Comparison of ENCODE assay signal across 8 cellular contexts in the genomic region with DNA sequence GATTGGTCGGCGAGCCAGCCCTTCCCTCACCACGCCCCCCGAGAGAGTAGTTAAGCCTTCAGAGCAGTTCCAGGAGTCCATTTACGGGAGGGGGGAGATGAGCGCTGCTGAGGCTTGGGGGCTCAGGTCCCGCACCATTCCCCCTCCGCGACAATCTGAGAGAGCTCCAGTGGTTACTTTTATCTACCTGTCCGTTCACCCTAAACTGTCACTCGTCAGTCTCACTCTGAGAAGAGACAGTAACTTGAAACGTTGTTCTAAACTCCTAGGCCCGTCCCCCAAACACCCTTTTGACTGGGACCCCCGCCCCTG. TPM values are rescaled to one million over a fixed set of nuclear protein-coding genes. Genes with fewer than 3 reads are reported as not detected.
A peak's percentile ranks its signal among the peaks of the same experiment; 100 is the strongest.
DNase-seq lines count a peak whose midpoint lies in the region; ATAC-seq, FAIRE-seq and TF ChIP-seq lines count a peak whose summit lies in the region.

No MANE protein-coding gene starts in this region.

- peak overlapping the region; percentile 98 to 100 (median 100) for H3K4me2 ChIP-seq in BLaER1 treated with 17β-estradiol and CSF1 and Interleukin-3, amounts not matched to agents 10 nM and 100 nM

- H3K9me3 ChIP-seq in BLaER1 treated with 17β-estradiol and CSF1 and Interleukin-3, amounts not matched to agents 10 nM and 100 nM (replicated peaks in 1 of 11), result no peaks in the 10 kb centered on the region
- H3K9me3 ChIP-seq in liver (ENCODE audit: control insufficient read depth in 4 of 4, low read length in 3 of 4) (no peaks in the 10 kb centered on the region), tibial artery (no peaks in the 10 kb centered on the region)

- no peak for TF ChIP-seq CTCF in bronchial epithelial cell (IDR thresholded peaks at IDR 0.05; ENCODE audit: insufficient read depth, low read length, severe bottlenecking)
- no peak for TF ChIP-seq CTCF in liver (IDR thresholded peaks at IDR 0.05; ENCODE audit: low read depth, low read length, missing input control)
- TF ChIP-seq CTCF in tibial artery (IDR thresholded peaks at IDR 0.05), result no peak

- H3K27me3 ChIP-seq in BLaER1 treated with 17β-estradiol and CSF1 and Interleukin-3, amounts not matched to agents 10 nM and 100 nM, result peaks cover 42 to 53% (median 45%) of the 10 kb centered on the region in 11 experiments
- no peaks in the 10 kb centered on the region for H3K27me3 ChIP-seq in bronchial epithelial cell (ENCODE audit: control insufficient read depth, insufficient read depth, low read length)
- H3K27me3 ChIP-seq in liver (ENCODE audit: control insufficient read depth in 4 of 4, insufficient read depth in 4 of 4, low read length in 3 of 4), result peaks cover 0 to 4% (median 2%) of the 10 kb centered on the region in 4 donors
- H3K27me3 ChIP-seq in tibial artery, result peaks cover 0 to 3% of the 10 kb centered on the region in 2 donors

- peaks cover 27 to 56% (median 52%) of the 10 kb centered on the region in 10 experiments for H3K4me1 ChIP-seq in BLaER1 treated with 17β-estradiol and CSF1 and Interleukin-3, amounts not matched to agents 10 nM and 100 nM
- H3K4me1 ChIP-seq in liver (ENCODE audit: control insufficient read depth in 4 of 4, insufficient read depth in 4 of 4, low read length in 3 of 4) (peaks cover 8 to 46% (median 21%) of the 10 kb centered on the region in 4 donors), tibial artery (peaks cover 0 to 37% (median 27%) of the 10 kb centered on the region in 4 donors)

- peak; percentile 77 for DNase-seq in NOMO-1 treated with dmso at 0.1 percent for 144 hours (lab: John Stamatoyannopoulos, UW; ENCODE audit: unreplicated experiment)
- DNase-seq in bronchial epithelial cell (ENCODE audit: low read depth), result no peak
- DNase-seq in tibial artery, result peak in 1 of 2 donors; percentile 95
- DNase-seq in OCI-M1 (lab: John Stamatoyannopoulos, UW), result no peak
- no peak for DNase-seq in midbrain (lab: John Stamatoyannopoulos, UW)

- intact Hi-C loops in tibial artery (cut with DNase I; ENCODE audit: low total_unique reads), result loop anchor here (2.0 kb wide), 1 partner anchor 15 kb away; no protein-coding TSS in a partner anchor

- WGBS in liver, result 7% methylated on average over 14 of the region's 14 CpGs

- H4K20me1 ChIP-seq in BLaER1 treated with 17β-estradiol and CSF1 and Interleukin-3, amounts not matched to agents 10 nM and 100 nM, result peaks cover 0 to 35% (median 11%) of the 10 kb centered on the region in 11 experiments; a peak in 15 of 22 replicates

- no peak for FAIRE-seq in bronchial epithelial cell (lab: Jason Lieb, UNC)

- peak overlapping the region; percentile 64 to 84 (median 73) for H3K4me3 ChIP-seq in BLaER1 treated with 17β-estradiol and CSF1 and Interleukin-3, amounts not matched to agents 10 nM and 100 nM
- H3K4me3 ChIP-seq in bronchial epithelial cell (ENCODE audit: low read depth, low read length) (peak overlapping the region; percentile 92), liver (ENCODE audit: low read depth in 1 of 3, low read length in 3 of 3) (peak overlapping the region; percentile 51 to 93 (median 67)), tibial artery (peak overlapping the region; percentile 62)

- no peaks in the 10 kb centered on the region for H3K36me3 ChIP-seq in BLaER1 treated with 17β-estradiol and CSF1 and Interleukin-3, amounts not matched to agents 10 nM and 100 nM
- H3K36me3 ChIP-seq in bronchial epithelial cell (ENCODE audit: control insufficient read depth, insufficient read depth, low read length) (peaks cover 3% of the 10 kb centered on the region), liver (ENCODE audit: control insufficient read depth in 4 of 4, insufficient read depth in 3 of 4, low read depth in 1 of 4, low read length in 3 of 4) (no peaks in the 10 kb centered on the region), tibial artery (no peaks in the 10 kb centered on the region)

- TF ChIP-seq RAD21 in liver (IDR thresholded peaks at IDR 0.05), result no peak

- H3K9ac ChIP-seq in BLaER1 treated with 17β-estradiol and CSF1 and Interleukin-3, amounts not matched to agents 10 nM and 100 nM, result peak overlapping the region; percentile 74 to 97 (median 83)
- peak overlapping the region in 1 of 2 donors; percentile 93 for H3K9ac ChIP-seq in liver (ENCODE audit: low read depth in 1 of 2, low read length in 2 of 2)

- peak overlapping the region; percentile 80 to 99 (median 86) for H3K27ac ChIP-seq in BLaER1 treated with 17β-estradiol and CSF1 and Interleukin-3, amounts not matched to agents 10 nM and 100 nM
- peak overlapping the region; percentile 86 to 92 for H3K27ac ChIP-seq in liver (ENCODE audit: low read depth in 1 of 2, low read length in 2 of 2)
- peak overlapping the region; percentile 89 to 95 for H3K27ac ChIP-seq in tibial artery

- peak; percentile 24 for ATAC-seq in GM21381 (IDR thresholded peaks at IDR 0.05; ENCODE audit: unreplicated experiment)

TF ChIP-seq in liver, 16 proteins besides CTCF, POLR2A, EP300 and RAD21:
- TF ChIP-seq, protein P1, sequence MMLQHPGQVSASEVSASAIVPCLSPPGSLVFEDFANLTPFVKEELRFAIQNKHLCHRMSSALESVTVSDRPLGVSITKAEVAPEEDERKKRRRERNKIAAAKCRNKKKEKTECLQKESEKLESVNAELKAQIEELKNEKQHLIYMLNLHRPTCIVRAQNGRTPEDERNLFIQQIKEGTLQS (IDR thresholded peaks at IDR 0.05), result no peak
- peak in 1 of 2 donors; percentile 28 for TF ChIP-seq HNF4A (conservative IDR thresholded peaks at IDR 0.05)
- TF ChIP-seq GABPA (IDR thresholded peaks at IDR 0.05 in 1 of 2, conservative IDR thresholded peaks at IDR 0.05 in 1 of 2), result no peak

RNA-seq across cellular contexts. Expression of a gene that starts 2.0 kb away (rescaled TPM):
- total RNA-seq in bronchial epithelial cell, result 3.6 and 4.2 TPM in 2 replicates
- 1 to 10 TPM in 1 of 2 donors, under 1 TPM in 1; 0.28 to 1.3 TPM for total RNA-seq in liver
- under 1 TPM; 0.18 to 0.51 TPM for polyA plus RNA-seq in liver

RNA-seq across cellular contexts. Expression of a gene that starts 27.1 kb away (rescaled TPM):
- 2.1 and 2.9 TPM in 2 replicates for total RNA-seq in bronchial epithelial cell
- total RNA-seq in liver, result 1 to 10 TPM; 1.0 to 1.6 TPM
- 1 to 10 TPM; 1.3 to 3.5 TPM for polyA plus RNA-seq in liver

RNA-seq across cellular contexts. Expression of a gene that starts 28.5 kb away (rescaled TPM):
- 1.4 and 1.6 TPM in 2 replicates for total RNA-seq in bronchial epithelial cell
- total RNA-seq in liver, result 1 to 10 TPM in 1 of 2 donors, under 1 TPM in 1; 0.17 to 1.5 TPM
- under 1 TPM; 0.45 to 0.49 TPM for polyA plus RNA-seq in liver

RNA-seq across cellular contexts. Expression of a gene that starts 37.5 kb away (rescaled TPM):
- total RNA-seq in bronchial epithelial cell (59.0 and 86.0 TPM in 2 replicates), liver (10 to 100 TPM; 20.2 to 29.1 TPM)
- polyA plus RNA-seq in liver, result 10 to 100 TPM in 1 of 2 donors, 1 to 10 TPM in 1; 7.3 to 25.3 TPM

RNA-seq across cellular contexts. Expression of a gene that starts 46.1 kb away (rescaled TPM):
- 65.0 and 78.5 TPM in 2 replicates for total RNA-seq in bronchial epithelial cell
- total RNA-seq in liver, result 10 to 100 TPM; 19.3 to 24.7 TPM
- polyA plus RNA-seq in liver, result 10 to 100 TPM; 19.2 to 28.7 TPM
